In the genomic region with DNA sequence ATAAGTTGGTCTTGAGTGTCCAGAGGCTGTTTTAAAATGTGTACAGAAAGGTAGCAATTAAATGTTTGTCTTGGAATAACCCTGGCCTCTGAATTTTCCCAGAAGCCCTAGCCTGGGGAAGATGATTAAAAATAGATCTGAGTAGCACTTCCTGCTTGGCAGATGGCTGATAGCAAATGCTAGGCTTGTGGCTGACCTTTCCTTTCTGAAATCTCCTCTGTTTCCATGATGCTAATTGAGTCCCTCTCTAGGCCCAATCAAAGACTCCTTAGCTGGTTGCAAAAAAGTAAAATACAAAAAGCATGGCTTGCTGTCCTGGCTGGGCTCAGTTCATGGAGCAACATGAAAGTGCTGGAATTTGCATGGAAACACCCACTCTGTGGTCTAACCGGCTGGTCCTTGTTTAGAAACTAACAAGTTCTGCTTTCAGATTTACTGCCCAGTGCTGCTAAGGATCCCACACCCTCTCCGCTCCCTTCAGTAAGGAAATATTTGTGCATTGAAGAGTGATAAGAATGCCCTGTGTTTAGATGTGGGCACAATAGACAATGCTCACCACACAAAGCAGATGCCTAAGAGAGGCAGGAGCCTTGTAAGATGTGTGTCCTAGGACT, we compare ENCODE assay signal across 1 cellular context.
TF ChIP-seq lines count a peak whose summit lies in the region.

No MANE protein-coding gene starts in this region.

TF ChIP-seq in SK-N-SH, 30 proteins besides CTCF, POLR2A, EP300 and RAD21 (continued from another document):
- TF ChIP-seq, protein P1, sequence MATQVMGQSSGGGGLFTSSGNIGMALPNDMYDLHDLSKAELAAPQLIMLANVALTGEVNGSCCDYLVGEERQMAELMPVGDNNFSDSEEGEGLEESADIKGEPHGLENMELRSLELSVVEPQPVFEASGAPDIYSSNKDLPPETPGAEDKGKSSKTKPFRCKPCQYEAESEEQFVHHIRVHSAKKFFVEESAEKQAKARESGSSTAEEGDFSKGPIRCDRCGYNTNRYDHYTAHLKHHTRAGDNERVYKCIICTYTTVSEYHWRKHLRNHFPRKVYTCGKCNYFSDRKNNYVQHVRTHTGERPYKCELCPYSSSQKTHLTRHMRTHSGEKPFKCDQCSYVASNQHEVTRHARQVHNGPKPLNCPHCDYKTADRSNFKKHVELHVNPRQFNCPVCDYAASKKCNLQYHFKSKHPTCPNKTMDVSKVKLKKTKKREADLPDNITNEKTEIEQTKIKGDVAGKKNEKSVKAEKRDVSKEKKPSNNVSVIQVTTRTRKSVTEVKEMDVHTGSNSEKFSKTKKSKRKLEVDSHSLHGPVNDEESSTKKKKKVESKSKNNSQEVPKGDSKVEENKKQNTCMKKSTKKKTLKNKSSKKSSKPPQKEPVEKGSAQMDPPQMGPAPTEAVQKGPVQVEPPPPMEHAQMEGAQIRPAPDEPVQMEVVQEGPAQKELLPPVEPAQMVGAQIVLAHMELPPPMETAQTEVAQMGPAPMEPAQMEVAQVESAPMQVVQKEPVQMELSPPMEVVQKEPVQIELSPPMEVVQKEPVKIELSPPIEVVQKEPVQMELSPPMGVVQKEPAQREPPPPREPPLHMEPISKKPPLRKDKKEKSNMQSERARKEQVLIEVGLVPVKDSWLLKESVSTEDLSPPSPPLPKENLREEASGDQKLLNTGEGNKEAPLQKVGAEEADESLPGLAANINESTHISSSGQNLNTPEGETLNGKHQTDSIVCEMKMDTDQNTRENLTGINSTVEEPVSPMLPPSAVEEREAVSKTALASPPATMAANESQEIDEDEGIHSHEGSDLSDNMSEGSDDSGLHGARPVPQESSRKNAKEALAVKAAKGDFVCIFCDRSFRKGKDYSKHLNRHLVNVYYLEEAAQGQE (IDR thresholded peaks at IDR 0.05; ENCODE audit: low read depth, low read length) = no peak
- TF ChIP-seq RXRA (IDR thresholded peaks at IDR 0.05; ENCODE audit: borderline replicate concordance, low read depth) (no peak), MEF2A (IDR thresholded peaks at IDR 0.05; ENCODE audit: borderline replicate concordance, low read depth) (peak; percentile 76; the same call in 1 of the 2 replicates), TCF12 (IDR thresholded peaks at IDR 0.05) (0 out of 2 replicates have a peak, but pooled peaks have one; percentile 37)
